Comparison of ENCODE assay signal across 22 cellular contexts in the genomic region with DNA sequence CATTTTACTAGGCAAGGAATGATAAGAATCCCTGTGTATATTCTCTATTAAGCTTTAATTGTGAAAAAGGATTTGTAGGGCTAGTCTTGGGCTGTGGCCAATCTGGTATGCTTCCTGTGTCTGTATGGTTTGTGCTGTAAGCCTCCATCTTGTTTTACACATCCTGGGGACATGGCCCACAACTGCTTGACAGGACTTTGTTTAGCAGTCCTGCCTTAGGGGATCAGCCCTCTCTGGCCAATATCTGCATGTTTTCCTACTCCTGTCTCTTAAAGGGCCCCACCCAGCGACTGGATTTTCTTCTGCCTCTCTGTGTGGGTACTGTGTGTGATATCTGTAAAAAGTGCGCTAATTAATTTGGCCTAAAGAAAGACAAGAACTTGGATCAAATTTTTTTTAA.
"Had no signal": no experiment of that assay in that cellular context is flagged by ENCODE, and none has a peak within 500 bp of the region (broad histone marks: within the 10 kb centered on the region; RNA-seq: fewer than 3 reads in every experiment).

No MANE protein-coding gene starts in this region.

- ATAC-seq: activated T-cell treated with anti-CD3 and anti-CD28 coated beads, Interleukin-2, amount 50 U/mL, for 72 hours; heart left ventricle; left lobe of liver; lower lobe of right lung; sciatic nerve; stimulated activated memory B cell treated with anti-CD40 and anti-IgM and Interleukin-4, amounts not matched to agents 10 μg/mL and 1 μg/mL and 100 μg/mL, for 72 hours had no signal

- H3K27me3 ChIP-seq: cardiac muscle cell, heart left ventricle, testis, uterus had no signal

- FAIRE-seq: small intestine had no signal

- H3K27ac ChIP-seq: cardiac muscle cell, epithelial cell of prostate, heart left ventricle, lower lobe of right lung, testis, uterus had no signal

- H3K4me1 ChIP-seq: heart left ventricle, lower lobe of right lung, testis, uterus had no signal

- DNase-seq: activated CD4-positive, alpha-beta memory T cell treated with anti-CD3 and anti-CD28 coated beads for 36 hours; activated CD4-positive, alpha-beta T cell treated with anti-CD3 and anti-CD28 coated beads for 4 hours; activated CD4-positive, CD25-positive, alpha-beta regulatory T cell; activated effector memory CD4-positive, alpha-beta T cell treated with Interleukin-2 at 50 U/mL for 16 hours; activated naive CD4-positive, alpha-beta T cell treated with anti-CD3 and anti-CD28 coated beads for 36 hours; activated naive CD8-positive, alpha-beta T cell treated with anti-CD3 and anti-CD28 coated beads, Interleukin-2, amount 10 ng/mL, durations not matched to agents 7 days and 5 days; activated T-cell treated with anti-CD3 and anti-CD28 coated beads, Interleukin-2, amount 50 U/mL, for 72 hours; amygdala; heart left ventricle; lower lobe of right lung; naive B cell; posterior cingulate gyrus; small intestine; stimulated activated CD4-positive, alpha-beta T cell treated with anti-CD3 and anti-CD28 coated beads, Interleukin-15, amount 100 ng/mL, for 24 hours; testis; trophoblast cell; uterus had no signal

- H3K9me3 ChIP-seq: lower lobe of right lung, testis, uterus had no signal

- H3K4me3 ChIP-seq: cardiac muscle cell, heart left ventricle, lower lobe of right lung, testis, uterus had no signal

- H3K36me3 ChIP-seq: cardiac muscle cell, heart left ventricle, lower lobe of right lung, uterus had no signal
